ENCODE assay signal across 8 cellular contexts in the genomic region with DNA sequence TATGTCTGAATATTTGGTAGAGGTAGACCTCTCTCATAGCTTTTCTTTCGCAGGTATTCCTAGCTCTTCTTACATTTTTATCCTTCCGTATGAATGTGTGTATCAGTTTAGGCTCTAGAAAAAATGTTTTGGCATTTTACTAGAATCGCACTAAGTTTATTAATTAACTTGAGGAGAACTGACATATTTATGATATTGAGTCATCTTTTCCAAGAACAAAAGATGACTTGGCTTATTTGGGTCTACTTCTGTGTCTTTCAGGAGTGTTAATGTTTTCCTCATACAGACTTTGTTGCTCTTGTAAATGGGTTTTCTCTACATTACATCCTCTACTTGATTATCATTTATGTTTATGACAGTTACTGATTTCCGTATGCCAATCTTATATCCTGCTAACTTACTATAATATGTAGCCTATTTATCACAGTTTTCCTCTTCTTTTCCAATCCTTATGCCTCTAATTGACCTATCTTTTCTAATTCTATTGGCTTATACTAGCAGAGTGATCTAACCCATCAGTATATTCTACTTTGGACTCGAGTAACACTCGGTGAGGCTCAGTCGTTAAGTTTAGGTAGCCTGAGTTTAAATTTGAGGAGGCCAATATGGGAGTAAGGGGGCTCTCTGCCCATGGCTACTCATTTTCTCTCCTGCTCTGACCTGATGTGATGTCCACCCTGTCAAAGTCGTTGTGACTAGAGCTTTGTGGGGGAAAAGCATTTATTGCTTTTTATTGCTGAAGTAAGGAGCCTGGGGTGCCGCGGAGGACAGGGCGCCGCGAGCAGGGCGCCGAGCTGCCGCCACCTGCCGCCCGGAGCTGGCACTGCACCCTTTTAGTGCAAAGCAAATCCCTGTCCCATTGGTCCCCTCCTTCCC. TPM values are rescaled to one million over a fixed set of nuclear protein-coding genes. Genes with fewer than 3 reads are reported as not detected.
DNase-seq lines count a peak whose midpoint lies in the region; ATAC-seq and TF ChIP-seq lines count a peak whose summit lies in the region.

No MANE protein-coding gene starts in this region.

- no peak overlapping the region for H3K4me3 ChIP-seq in H7 (ENCODE audit: insufficient read depth, low read depth, low read length)
- no peak overlapping the region for H3K4me3 ChIP-seq in lung

- H3K36me3 Mint-ChIP-seq in activated CD4-positive, alpha-beta memory T cell treated with anti-CD3 and anti-CD28 coated beads for 36 hours: no peaks in the 10 kb centered on the region

- no peaks in the 10 kb centered on the region for H3K27me3 Mint-ChIP-seq in activated CD4-positive, alpha-beta memory T cell treated with anti-CD3 and anti-CD28 coated beads for 36 hours

- H3K27me3 ChIP-seq in H7 (ENCODE audit: control insufficient read depth, insufficient read depth, low read length): no peaks in the 10 kb centered on the region
- no peaks in the 10 kb centered on the region for H3K27me3 ChIP-seq in lung (ENCODE audit: control insufficient read depth, insufficient read depth)

- no peaks in the 10 kb centered on the region for H3K36me3 ChIP-seq in H7 (replicated peaks; ENCODE audit: control insufficient read depth, insufficient read depth, low read length)
- H3K36me3 ChIP-seq in lung (ENCODE audit: control insufficient read depth in 2 of 2, insufficient read depth in 2 of 2, low read length in 2 of 2): peaks cover 0 to under 1% of the 10 kb centered on the region in 2 donors

- peak; percentile 91 for ATAC-seq in lung (ENCODE audit: insufficient read depth, low FRiP score)
- ATAC-seq in GM21515 (IDR thresholded peaks at IDR 0.05; ENCODE audit: unreplicated experiment): no peak

- POLR2A ChIA-PET in activated CD4-positive, alpha-beta memory T cell treated with anti-CD3 and anti-CD28 coated beads for 36 hours (lab: Charles Lee): interaction anchor here (1.3 kb wide), 1 partner anchor 65 kb away, joined by 4 read pairs; no protein-coding TSS in a partner anchor

- peaks cover 5% of the 10 kb centered on the region for H3K4me1 Mint-ChIP-seq in activated CD4-positive, alpha-beta memory T cell treated with anti-CD3 and anti-CD28 coated beads for 36 hours (ENCODE audit: low read depth)

- CTCF ChIA-PET in activated CD4-positive, alpha-beta memory T cell treated with anti-CD3 and anti-CD28 coated beads for 36 hours (lab: Charles Lee): interaction anchor here (0.5 to 7.2 kb wide), 58 partner anchors 8 to 1444 kb away, joined by 3 to 112 read pairs (median 4); partner anchors contain the start of genes PRCD and ST6GALNAC2

- H3K27ac Mint-ChIP-seq in activated CD4-positive, alpha-beta memory T cell treated with anti-CD3 and anti-CD28 coated beads for 36 hours: no peak overlapping the region

- intact Hi-C loops in activated CD4-positive, alpha-beta memory T cell treated with anti-CD3 and anti-CD28 coated beads for 36 hours (cut with micrococcal nuclease): loop anchor here (1.0 to 10.0 kb wide), 3 partner anchors 61 to 100 kb away; no protein-coding TSS in a partner anchor

- no peaks in the 10 kb centered on the region for H3K4me1 ChIP-seq in lung (ENCODE audit: control insufficient read depth in 2 of 2, insufficient read depth in 2 of 2, low read length in 2 of 2)

- DNase-seq in AG20443 (ENCODE audit: low spot score) (peak; percentile 92), H7 (peak; percentile 92), NCI-H82 (lab: John Stamatoyannopoulos, UW) (peak; percentile 76), dermis microvascular lymphatic vessel endothelial cell (ENCODE audit: low read depth in 2 of 2) (peak; percentile 21 to 68), lung (ENCODE audit: low spot score) (peak; percentile 78)
- DNase-seq in activated CD4-positive, alpha-beta memory T cell treated with anti-CD3 and anti-CD28 coated beads for 36 hours: peak; percentile 85
- DNase-seq in stimulated activated CD4-positive, alpha-beta T cell treated with anti-CD3 and anti-CD28 coated beads, TNF-alpha, amount 100 ng/mL, for 48 hours (ENCODE audit: low read depth in 3 of 3): peak; percentile 44 to 66 (median 57)

- H3K4me3 Mint-ChIP-seq in activated CD4-positive, alpha-beta memory T cell treated with anti-CD3 and anti-CD28 coated beads for 36 hours: no peak overlapping the region

- no peaks in the 10 kb centered on the region for H3K9me3 Mint-ChIP-seq in activated CD4-positive, alpha-beta memory T cell treated with anti-CD3 and anti-CD28 coated beads for 36 hours

- 28 to 31% methylated on average over 18 of the region's 18 CpGs for WGBS in lung, 2 donors

- TF ChIP-seq CTCF in lung (IDR thresholded peaks at IDR 0.05; ENCODE audit: control extremely low read depth, extremely low read depth): peak; percentile 91

- no peak overlapping the region for H3K27ac ChIP-seq in lung (ENCODE audit: low read depth in 1 of 2, low read length in 1 of 2)

- no peaks in the 10 kb centered on the region for H3K9me3 ChIP-seq in lung (ENCODE audit: control insufficient read depth in 2 of 2, insufficient read depth in 1 of 2, low read length in 1 of 2)

RNA-seq across cellular contexts. Expression of gene ST6GALNAC1, which starts 20.0 kb away (rescaled TPM):
- not detected in 2 replicates for total RNA-seq in H7 (2014; rRNA removed; shearing (Covaris generic))
- 1 to 10 TPM; 1.1 to 2.3 TPM for total RNA-seq in activated CD4-positive, alpha-beta memory T cell treated with anti-CD3 and anti-CD28 coated beads for 36 hours
- not detected in 2 replicates for total RNA-seq in dermis microvascular lymphatic vessel endothelial cell
- total RNA-seq in lung: 10 to 100 TPM; 22.5 to 24.9 TPM
- 10 to 100 TPM; 13.9 to 19.3 TPM for polyA plus RNA-seq in lung

RNA-seq across cellular contexts. Expression of gene ST6GALNAC2, which starts 37.8 kb away (rescaled TPM):
- total RNA-seq in H7 (2014; rRNA removed; shearing (Covaris generic)): 1.7 and 2.4 TPM in 2 replicates
- total RNA-seq in activated CD4-positive, alpha-beta memory T cell treated with anti-CD3 and anti-CD28 coated beads for 36 hours: under 1 TPM; 0.19 to 0.51 TPM
- total RNA-seq in dermis microvascular lymphatic vessel endothelial cell (0.13 and 0.25 TPM in 2 replicates), lung (10 to 100 TPM; 20.8 to 38.0 TPM)
- polyA plus RNA-seq in lung: 10 to 100 TPM; 12.1 to 15.4 TPM

Comparison
In these comparisons a context has a peak if more than half of its experiments do, and no peak if none do; other contexts are left out.
1. RNA of gene ST6GALNAC1, which starts 20.0 kb away (total RNA-seq): 22.5 to 24.9 TPM in lung; 1.1 to 2.3 TPM in activated CD4-positive, alpha-beta memory T cell treated with anti-CD3 and anti-CD28 coated beads for 36 hours, not detected in H7 and not detected in dermis microvascular lymphatic vessel endothelial cell; every median in the first group is over 4 times any median in the second.
2. Peak in every context shown above with its lines, with median percentiles within 50 percentile points of each other: DNase-seq.